13 cellular contexts compared by ENCODE assay signal in genomic region chr1:23566304-23566703, GRCh38. TPM values are rescaled to one million over a fixed set of nuclear protein-coding genes. Genes with fewer than 3 reads are reported as not detected.
DNase-seq lines count a peak whose midpoint lies in the region; ATAC-seq and TF ChIP-seq lines count a peak whose summit lies in the region.
"Had no signal": no experiment of that assay in that cellular context is flagged by ENCODE, and none has a peak within 500 bp of the region (broad histone marks: within the 10 kb centered on the region; RNA-seq: fewer than 3 reads in every experiment).

No MANE protein-coding gene starts in this region.

- peak overlapping the region; percentile 96 for H3K27ac ChIP-seq in left ventricle myocardium inferior (replicated peaks)
- H3K27ac ChIP-seq: C4-2B had no signal

- no peak for DNase-seq in left ventricle myocardium inferior
- DNase-seq in left ventricle myocardium superior = no peak
- no peak for DNase-seq in activated naive CD8-positive, alpha-beta T cell treated with anti-CD3 and anti-CD28 coated beads, Interleukin-2, amount 10 ng/mL, durations not matched to agents 7 days and 5 days
- no peak for DNase-seq in glutamatergic neuron
- DNase-seq in type B pancreatic cell (ENCODE audit: extremely low spot score, unreplicated experiment) = no peak
- no peak for DNase-seq in activated CD4-positive, alpha-beta T cell treated with anti-CD3 and anti-CD28 coated beads, Interleukin-2, amount 50 U/mL, for 1 hour
- DNase-seq in NCI-H2171 treated with DMSO at 0.1 percent for 48 hours (lab: John Stamatoyannopoulos, UW) = no peak
- DNase-seq: activated CD4-positive, alpha-beta T cell treated with anti-CD3 and anti-CD28 coated beads for 1 hour; KG1; NCI-H2227 treated with DMSO at 0.1 percent for 48 hours; Right ventricle myocardium superior had no signal

- no peak overlapping the region for H3K4me3 ChIP-seq in left ventricle myocardium inferior

- no peaks in the 10 kb centered on the region for H3K9me3 Mint-ChIP-seq in activated naive CD8-positive, alpha-beta T cell treated with anti-CD3 and anti-CD28 coated beads, Interleukin-2, amount 10 ng/mL, durations not matched to agents 7 days and 5 days
- H3K9me3 Mint-ChIP-seq in glutamatergic neuron (ENCODE audit: unreplicated experiment) = peaks cover 3% of the 10 kb centered on the region
- H3K9me3 Mint-ChIP-seq in type B pancreatic cell = no peaks in the 10 kb centered on the region

- H3K27me3 ChIP-seq in left ventricle myocardium inferior (ENCODE audit: low read depth) = no peaks in the 10 kb centered on the region

- POLR2A ChIA-PET in activated naive CD8-positive, alpha-beta T cell treated with anti-CD3 and anti-CD28 coated beads, Interleukin-2, amount 10 ng/mL, durations not matched to agents 7 days and 5 days (lab: Charles Lee) = interaction anchor here (0.9 to 1.6 kb wide), 2 partner anchors 19 to 52 kb away, joined by 3 to 7 read pairs; no protein-coding TSS in a partner anchor

- H3K4me3 Mint-ChIP-seq in activated naive CD8-positive, alpha-beta T cell treated with anti-CD3 and anti-CD28 coated beads, Interleukin-2, amount 10 ng/mL, durations not matched to agents 7 days and 5 days = peak overlapping the region; percentile 15
- peak overlapping the region; percentile 57 for H3K4me3 Mint-ChIP-seq in glutamatergic neuron (ENCODE audit: unreplicated experiment)
- peak overlapping the region; percentile 73 for H3K4me3 Mint-ChIP-seq in type B pancreatic cell

- peaks cover 22% of the 10 kb centered on the region for H3K4me1 Mint-ChIP-seq in activated naive CD8-positive, alpha-beta T cell treated with anti-CD3 and anti-CD28 coated beads, Interleukin-2, amount 10 ng/mL, durations not matched to agents 7 days and 5 days
- H3K4me1 Mint-ChIP-seq in glutamatergic neuron (ENCODE audit: low read depth, unreplicated experiment) (peaks cover 18% of the 10 kb centered on the region), type B pancreatic cell (ENCODE audit: unreplicated experiment) (peaks cover 69% of the 10 kb centered on the region)

- peaks cover 55% of the 10 kb centered on the region for H3K4me1 ChIP-seq in left ventricle myocardium inferior

- H3K27me3 Mint-ChIP-seq in activated naive CD8-positive, alpha-beta T cell treated with anti-CD3 and anti-CD28 coated beads, Interleukin-2, amount 10 ng/mL, durations not matched to agents 7 days and 5 days = peaks cover 40% of the 10 kb centered on the region
- H3K27me3 Mint-ChIP-seq in glutamatergic neuron (ENCODE audit: unreplicated experiment) = peaks cover 9% of the 10 kb centered on the region
- no peaks in the 10 kb centered on the region for H3K27me3 Mint-ChIP-seq in type B pancreatic cell

- TF ChIP-seq CTCF in left ventricle myocardium inferior (IDR thresholded peaks at IDR 0.05; ENCODE audit: borderline replicate concordance) (no peak), glutamatergic neuron (IDR thresholded peaks at IDR 0.05; ENCODE audit: partially characterized antibody, unreplicated experiment) (no peak), type B pancreatic cell (conservative IDR thresholded peaks at IDR 0.05) (peak; percentile 24)

- no peaks in the 10 kb centered on the region for H3K9me3 ChIP-seq in left ventricle myocardium inferior (replicated peaks)

- no peaks in the 10 kb centered on the region for H3K36me3 ChIP-seq in left ventricle myocardium inferior

- intact Hi-C loops in left ventricle myocardium inferior (cut with micrococcal nuclease) = no loop called here
- intact Hi-C loops in left ventricle myocardium superior (cut with micrococcal nuclease) = no loop called here

- H3K27ac Mint-ChIP-seq in activated naive CD8-positive, alpha-beta T cell treated with anti-CD3 and anti-CD28 coated beads, Interleukin-2, amount 10 ng/mL, durations not matched to agents 7 days and 5 days = no peak overlapping the region
- H3K27ac Mint-ChIP-seq in glutamatergic neuron (ENCODE audit: unreplicated experiment) = no peak overlapping the region
- peak overlapping the region; percentile 72 for H3K27ac Mint-ChIP-seq in type B pancreatic cell

- ATAC-seq in left ventricle myocardium superior = no peak
- ATAC-seq in activated naive CD8-positive, alpha-beta T cell treated with anti-CD3 and anti-CD28 coated beads, Interleukin-2, amount 10 ng/mL, durations not matched to agents 7 days and 5 days (ENCODE audit: low read depth) = no peak
- ATAC-seq in GM19023 (IDR thresholded peaks at IDR 0.05; ENCODE audit: unreplicated experiment) = no peak

- H3K36me3 Mint-ChIP-seq in activated naive CD8-positive, alpha-beta T cell treated with anti-CD3 and anti-CD28 coated beads, Interleukin-2, amount 10 ng/mL, durations not matched to agents 7 days and 5 days = peaks cover 2% of the 10 kb centered on the region
- H3K36me3 Mint-ChIP-seq in glutamatergic neuron (ENCODE audit: unreplicated experiment) = peaks cover 5% of the 10 kb centered on the region
- no peaks in the 10 kb centered on the region for H3K36me3 Mint-ChIP-seq in type B pancreatic cell

RNA-seq across cellular contexts. Expression of gene ID3, which starts 7.0 kb away (rescaled TPM):
- 75.2 TPM for total RNA-seq in left ventricle myocardium inferior
- 82.4 TPM for total RNA-seq in left ventricle myocardium superior
- total RNA-seq in activated naive CD8-positive, alpha-beta T cell treated with anti-CD3 and anti-CD28 coated beads, Interleukin-2, amount 10 ng/mL, durations not matched to agents 7 days and 5 days = 10 to 100 TPM; 44.0 to 51.1 TPM
- 10.9 TPM for total RNA-seq in glutamatergic neuron (ENCODE audit: unreplicated experiment)
- 240 and 495 TPM in 2 replicates for total RNA-seq in type B pancreatic cell (ENCODE audit: low replicate concordance)

RNA-seq across cellular contexts. Expression of gene E2F2, which starts 35.3 kb away (rescaled TPM):
- 0.16 TPM for total RNA-seq in left ventricle myocardium inferior
- total RNA-seq in left ventricle myocardium superior = 0.35 TPM
- 10 to 100 TPM; 44.2 to 45.1 TPM for total RNA-seq in activated naive CD8-positive, alpha-beta T cell treated with anti-CD3 and anti-CD28 coated beads, Interleukin-2, amount 10 ng/mL, durations not matched to agents 7 days and 5 days
- total RNA-seq in glutamatergic neuron (ENCODE audit: unreplicated experiment) = 5.4 TPM
- total RNA-seq in type B pancreatic cell (ENCODE audit: low replicate concordance) = 8.4 and 9.4 TPM in 2 replicates

Comparison
In these comparisons a context has a peak if more than half of its experiments do, and no peak if none do; other contexts are left out.
1. H3K4me3 Mint-ChIP-seq: peak in every context shown above with its lines; median percentile 73 in type B pancreatic cell; 57 in glutamatergic neuron; 15 in activated naive CD8-positive, alpha-beta T cell treated with anti-CD3 and anti-CD28 coated beads, Interleukin-2, amount 10 ng/mL, durations not matched to agents 7 days and 5 days.